1 cellular context compared by ENCODE assay signal in genomic region chr16:88332921-88333644, GRCh38.
TF ChIP-seq lines count a peak whose summit lies in the region.
"Not testable (repeated sequence)": the region's sequence is repeated elsewhere in the genome, so short reads cannot be mapped to it uniquely, and the experiment has no call there.

No MANE protein-coding gene starts in this region.

TF ChIP-seq in K562, 482 proteins besides CTCF, POLR2A, EP300 and RAD21 (continued from another document):
- peak; percentile 86 for TF ChIP-seq ZBTB17 (CRISPR knock-in tag; IDR thresholded peaks at IDR 0.05)
- TF ChIP-seq MAFK (IDR thresholded peaks at IDR 0.05; ENCODE audit: low read length) = peak; percentile 98
- 0 out of 2 replicates have a peak, but pooled peaks have one; percentile 40 for TF ChIP-seq MTA1 (IDR thresholded peaks at IDR 0.05; ENCODE audit: borderline replicate concordance)
- TF ChIP-seq ELF1 (tag; IDR thresholded peaks at IDR 0.05) = peak; percentile 53; the same call in 1 of the 2 replicates
- 0 out of 2 replicates have a peak, but pooled peaks have one; percentile 61 for TF ChIP-seq XRCC5 (IDR thresholded peaks at IDR 0.05; ENCODE audit: low read depth, low read length)
- TF ChIP-seq ZNF165 (CRISPR knock-in tag; IDR thresholded peaks at IDR 0.05; ENCODE audit: borderline replicate concordance) = 0 out of 2 replicates have a peak, but pooled peaks have one; percentile 60
- TF ChIP-seq ELF2 (CRISPR knock-in tag; IDR thresholded peaks at IDR 0.05) = peak; percentile 84
- TF ChIP-seq ZNF347 (CRISPR knock-in tag; IDR thresholded peaks at IDR 0.05; ENCODE audit: low read depth) = 0 out of 2 replicates have a peak, but pooled peaks have one; percentile 59
- TF ChIP-seq SIN3A (IDR thresholded peaks at IDR 0.05; ENCODE audit: borderline replicate concordance in 2 of 2, control insufficient read depth in 1 of 2, low read depth in 2 of 2, low read length in 2 of 2) = peak; percentile 24 to 73; a peak in 2 of 4 replicates
- peak; percentile 40; the same call in 1 of the 2 replicates for TF ChIP-seq EP400 (IDR thresholded peaks at IDR 0.05)
- peak; percentile 54; the same call in 1 of the 2 replicates for TF ChIP-seq HSF4 (CRISPR knock-in tag; IDR thresholded peaks at IDR 0.05; ENCODE audit: borderline replicate concordance)
- peak; percentile 58 for TF ChIP-seq ATF4 (CRISPR knock-in tag; IDR thresholded peaks at IDR 0.05)
- TF ChIP-seq PHF8 (IDR thresholded peaks at IDR 0.05; ENCODE audit: borderline replicate concordance, low read length) = peak; percentile 15; the same call in 1 of the 2 replicates
- peak; percentile 66 for TF ChIP-seq FOXJ2 (tag; IDR thresholded peaks at IDR 0.05)
- 0 out of 2 replicates have a peak, but pooled peaks have one; percentile 20 for TF ChIP-seq SUPT5H (IDR thresholded peaks at IDR 0.05)
- peak; percentile 28 for TF ChIP-seq ETV1 (tag; conservative IDR thresholded peaks at IDR 0.05; ENCODE audit: low read depth)
- 0 out of 2 replicates have a peak, but pooled peaks have one; percentile 77 for TF ChIP-seq ZNF609 (CRISPR knock-in tag; IDR thresholded peaks at IDR 0.05; ENCODE audit: borderline replicate concordance)
- 0 out of 2 replicates have a peak, but pooled peaks have one; percentile 39 for TF ChIP-seq PML (IDR thresholded peaks at IDR 0.05; ENCODE audit: low read length)
- TF ChIP-seq MBD2 (IDR thresholded peaks at IDR 0.05; ENCODE audit: borderline replicate concordance, low read depth) = peak; percentile 68; the same call in 1 of the 2 replicates
- TF ChIP-seq GMEB1 (CRISPR knock-in tag; IDR thresholded peaks at IDR 0.05) = peak; percentile 60
- TF ChIP-seq MYC (IDR thresholded peaks at IDR 0.05; ENCODE audit: low read depth, low read length) = 0 out of 2 replicates have a peak, but pooled peaks have one; percentile 30
- not testable (repeated sequence) for TF ChIP-seq MYC (CRISPR knock-in tag; IDR thresholded peaks at IDR 0.05; ENCODE audit: borderline replicate concordance, low read depth); MYNN (CRISPR knock-in tag; IDR thresholded peaks at IDR 0.05)
- TF ChIP-seq SMARCA4 (IDR thresholded peaks at IDR 0.05) = peak; percentile 66
- peak; percentile 72 for TF ChIP-seq MYNN (IDR thresholded peaks at IDR 0.05)
- peak; percentile 52; the same call in 1 of the 2 replicates for TF ChIP-seq TSHZ1 (CRISPR knock-in tag; IDR thresholded peaks at IDR 0.05)
- TF ChIP-seq RCOR1 (IDR thresholded peaks at IDR 0.05; ENCODE audit: borderline replicate concordance in 1 of 2, low read depth in 2 of 2, low read length in 2 of 2) = peak; percentile 21 to 52; a peak in 1 of 4 replicates
- TF ChIP-seq HDAC2 (IDR thresholded peaks at IDR 0.05) = peak; percentile 58; the same call in 1 of the 2 replicates
